ENCODE assay signal across 8 cellular contexts in genomic region chr3:30669360-30669934, GRCh38.
DNase-seq lines count a peak whose midpoint lies in the region; ATAC-seq, FAIRE-seq and TF ChIP-seq lines count a peak whose summit lies in the region.
"Not testable (repeated sequence)": the region's sequence is repeated elsewhere in the genome, so short reads cannot be mapped to it uniquely, and the experiment has no call there.

No MANE protein-coding gene starts in this region.

- not testable (repeated sequence) for H3K9me3 Mint-ChIP-seq in activated B cell treated with CpG ODN at 0.5 μM for 24 hours; activated T-helper 17 cell treated with anti-CD3 and anti-CD28 coated beads, Interleukin-2, amount 50 U/mL, for 72 hours; astrocyte (ENCODE audit: unreplicated experiment); stimulated activated naive B cell treated with anti-CD40 and anti-IgM and Interleukin-4, amounts not matched to agents 10 μg/mL and 1 μg/mL and 100 μg/mL, for 72 hours

- not testable (repeated sequence) for H3K27me3 Mint-ChIP-seq in activated B cell treated with CpG ODN at 0.5 μM for 24 hours; activated T-helper 17 cell treated with anti-CD3 and anti-CD28 coated beads, Interleukin-2, amount 50 U/mL, for 72 hours; astrocyte (ENCODE audit: low read depth, unreplicated experiment); stimulated activated naive B cell treated with anti-CD40 and anti-IgM and Interleukin-4, amounts not matched to agents 10 μg/mL and 1 μg/mL and 100 μg/mL, for 72 hours

- not testable (repeated sequence) for H3K4ac ChIP-seq in mesendoderm (ENCODE audit: low read depth, low read length)

- not testable (repeated sequence) for H2AK5ac ChIP-seq in mesendoderm (ENCODE audit: low read length)

- not testable (repeated sequence) for H3K9me3 ChIP-seq in BLaER1; OCI-LY7 (ENCODE audit: low read length); astrocyte (ENCODE audit: insufficient read depth, low read depth, low read length)

- DNase-seq in NAMALWA (ENCODE audit: low spot score): peak; percentile 49
- DNase-seq in OCI-LY7 (ENCODE audit: low spot score): peak; percentile 33
- DNase-seq in activated B cell treated with CpG ODN at 0.5 μM for 24 hours; astrocyte (ENCODE audit: low read depth); stimulated activated naive B cell treated with anti-CD40 and anti-IgM and Interleukin-4, amounts not matched to agents 10 μg/mL and 1 μg/mL and 100 μg/mL, for 72 hours: not testable (repeated sequence)
- peak; percentile 25 for DNase-seq in mesendoderm

- not testable (repeated sequence) for H2BK15ac ChIP-seq in mesendoderm (replicated peaks; ENCODE audit: low read depth)

- H3K27me3 ChIP-seq in BLaER1; astrocyte (ENCODE audit: insufficient read depth, low read length); mesendoderm (ENCODE audit: insufficient read depth, low read length, poor library complexity): not testable (repeated sequence)

- WGBS in mesendoderm (ENCODE audit: extremely low coverage, insufficient coverage, low lambda C conversion rate): no CpG with 5 or more reads among the region's 7 CpGs

- not testable (repeated sequence) for H3K4me2 ChIP-seq in BLaER1; OCI-LY7 (ENCODE audit: low read length); astrocyte (ENCODE audit: low read length); mesendoderm (ENCODE audit: low read length)

- CTCF ChIA-PET in OCI-LY7 (lab: Charles Lee; ENCODE audit: unreplicated experiment); activated B cell treated with CpG ODN at 0.5 μM for 24 hours (lab: Charles Lee): not testable (repeated sequence)

- not testable (repeated sequence) for TF ChIP-seq CTCF in OCI-LY7 (conservative IDR thresholded peaks at IDR 0.05; ENCODE audit: low read length); activated B cell treated with CpG ODN at 0.5 μM for 24 hours (IDR thresholded peaks at IDR 0.05); astrocyte (IDR thresholded peaks at IDR 0.05; ENCODE audit: insufficient read depth, low read depth, low read length)

- FAIRE-seq in astrocyte (lab: Jason Lieb, UNC): not testable (repeated sequence)

- H3K9ac ChIP-seq in BLaER1; astrocyte (ENCODE audit: low read length); mesendoderm (ENCODE audit: low read length): not testable (repeated sequence)

- H4K5ac ChIP-seq in mesendoderm (ENCODE audit: low read length): not testable (repeated sequence)

- H2AFZ ChIP-seq in OCI-LY7 (ENCODE audit: low read length); astrocyte (ENCODE audit: low read depth, low read length): not testable (repeated sequence)

- not testable (repeated sequence) for H2BK5ac ChIP-seq in mesendoderm (ENCODE audit: low read length)

- H2BK120ac ChIP-seq in mesendoderm (ENCODE audit: low read depth, low read length): not testable (repeated sequence)

- H3K36me3 Mint-ChIP-seq in activated B cell treated with CpG ODN at 0.5 μM for 24 hours (ENCODE audit: low read depth) (peaks cover 79% of the 10 kb centered on the region), astrocyte (ENCODE audit: low read depth, unreplicated experiment) (peaks cover 21% of the 10 kb centered on the region)
- peaks cover 95% of the 10 kb centered on the region for H3K36me3 Mint-ChIP-seq in activated T-helper 17 cell treated with anti-CD3 and anti-CD28 coated beads, Interleukin-2, amount 50 U/mL, for 72 hours (ENCODE audit: low read depth)
- peaks cover 48 to 66% of the 10 kb centered on the region in 2 donors for H3K36me3 Mint-ChIP-seq in stimulated activated naive B cell treated with anti-CD40 and anti-IgM and Interleukin-4, amounts not matched to agents 10 μg/mL and 1 μg/mL and 100 μg/mL, for 72 hours

- not testable (repeated sequence) for H3K4me3 ChIP-seq in BLaER1; OCI-LY7 (ENCODE audit: low read depth, low read length, poor library complexity, severe bottlenecking); astrocyte (ENCODE audit: insufficient read depth, low read depth, low read length); mesendoderm (ENCODE audit: low read length)

- peak overlapping the region; percentile 85 for H3K27ac Mint-ChIP-seq in activated B cell treated with CpG ODN at 0.5 μM for 24 hours
- H3K27ac Mint-ChIP-seq in activated T-helper 17 cell treated with anti-CD3 and anti-CD28 coated beads, Interleukin-2, amount 50 U/mL, for 72 hours: peak overlapping the region; percentile 84
- H3K27ac Mint-ChIP-seq in astrocyte (ENCODE audit: unreplicated experiment): peak overlapping the region; percentile 54
- H3K27ac Mint-ChIP-seq in stimulated activated naive B cell treated with anti-CD40 and anti-IgM and Interleukin-4, amounts not matched to agents 10 μg/mL and 1 μg/mL and 100 μg/mL, for 72 hours: peak overlapping the region; percentile 70

- POLR2A ChIA-PET in OCI-LY7 (lab: Charles Lee): interaction anchor here (0.7 to 1.4 kb wide), 5 partner anchors 10 to 346 kb away, joined by 3 to 5 read pairs (median 3); no protein-coding TSS in a partner anchor
- POLR2A ChIA-PET in activated B cell treated with CpG ODN at 0.5 μM for 24 hours (lab: Charles Lee): interaction anchor here (0.6 to 1.7 kb wide), 9 partner anchors 10 to 127 kb away, joined by 3 to 10 read pairs (median 4); partner anchors contain the start of gene TGFBR2

- H3K79me1 ChIP-seq in mesendoderm (ENCODE audit: low read length): not testable (repeated sequence)

- H3K56ac ChIP-seq in mesendoderm (ENCODE audit: low read length): not testable (repeated sequence)

- H3K4me1 ChIP-seq in BLaER1 (peaks cover 61% of the 10 kb centered on the region), OCI-LY7 (ENCODE audit: insufficient read depth, low read length, poor library complexity, severe bottlenecking) (peaks cover 23% of the 10 kb centered on the region), astrocyte (ENCODE audit: insufficient read depth, low read length) (peaks cover 13% of the 10 kb centered on the region)
- H3K4me1 ChIP-seq in mesendoderm (ENCODE audit: control insufficient read depth, low read depth, low read length): not testable (repeated sequence)

- peaks cover 91% of the 10 kb centered on the region for H3K4me1 Mint-ChIP-seq in activated B cell treated with CpG ODN at 0.5 μM for 24 hours
- H3K4me1 Mint-ChIP-seq in activated T-helper 17 cell treated with anti-CD3 and anti-CD28 coated beads, Interleukin-2, amount 50 U/mL, for 72 hours: peaks cover 58% of the 10 kb centered on the region
- H3K4me1 Mint-ChIP-seq in astrocyte (ENCODE audit: low read depth, unreplicated experiment): peaks cover 31% of the 10 kb centered on the region
- H3K4me1 Mint-ChIP-seq in stimulated activated naive B cell treated with anti-CD40 and anti-IgM and Interleukin-4, amounts not matched to agents 10 μg/mL and 1 μg/mL and 100 μg/mL, for 72 hours: peaks cover 41 to 90% of the 10 kb centered on the region in 2 donors

- H3K9me2 ChIP-seq in OCI-LY7 (ENCODE audit: insufficient read depth, low read length): not testable (repeated sequence)

- H4K20me1 ChIP-seq in BLaER1: peaks cover 73% of the 10 kb centered on the region
- H4K20me1 ChIP-seq in OCI-LY7 (ENCODE audit: insufficient read depth, low read length); astrocyte (ENCODE audit: insufficient read depth, low read length): not testable (repeated sequence)

- peak overlapping the region; percentile 16 for H3K4me3 Mint-ChIP-seq in activated B cell treated with CpG ODN at 0.5 μM for 24 hours
- H3K4me3 Mint-ChIP-seq in activated T-helper 17 cell treated with anti-CD3 and anti-CD28 coated beads, Interleukin-2, amount 50 U/mL, for 72 hours: peak overlapping the region; percentile 67
- not testable (repeated sequence) for H3K4me3 Mint-ChIP-seq in astrocyte (ENCODE audit: unreplicated experiment)
- H3K4me3 Mint-ChIP-seq in stimulated activated naive B cell treated with anti-CD40 and anti-IgM and Interleukin-4, amounts not matched to agents 10 μg/mL and 1 μg/mL and 100 μg/mL, for 72 hours: peak overlapping the region in 1 of 2 donors; percentile 14

- intact Hi-C loops in OCI-LY7 (cut with micrococcal nuclease; ENCODE audit: unreplicated experiment); activated B cell treated with CpG ODN at 0.5 μM for 24 hours (cut with micrococcal nuclease): not testable (repeated sequence)

- not testable (repeated sequence) for BruUV-seq in OCI-LY7 (replicated peaks; lab: Mats Ljungman, UMichigan)

- not testable (repeated sequence) for H3K18ac ChIP-seq in mesendoderm (ENCODE audit: low read length)

- 0 out of 2 replicates have a peak overlapping the region, but pooled peaks have one; percentile 11 for H3K27ac ChIP-seq in BLaER1
- not testable (repeated sequence) for H3K27ac ChIP-seq in OCI-LY7 (ENCODE audit: low read depth, low read length, poor library complexity, severe bottlenecking); astrocyte (ENCODE audit: low read depth, low read length); mesendoderm (ENCODE audit: low read depth, low read length)

- not testable (repeated sequence) for H3K79me2 ChIP-seq in OCI-LY7 (ENCODE audit: insufficient read depth, low read depth, low read length); mesendoderm (ENCODE audit: control insufficient read depth, insufficient read depth, low read length)
- peaks cover 50% of the 10 kb centered on the region for H3K79me2 ChIP-seq in astrocyte (ENCODE audit: insufficient read depth, low read length)

- not testable (repeated sequence) for H4K8ac ChIP-seq in mesendoderm (ENCODE audit: low read depth, low read length)

- H3K36me3 ChIP-seq in BLaER1 (peaks cover 77% of the 10 kb centered on the region), OCI-LY7 (ENCODE audit: insufficient read depth, low read length) (peaks cover 81% of the 10 kb centered on the region), astrocyte (ENCODE audit: insufficient read depth, low read length) (peaks cover 47% of the 10 kb centered on the region)
- H3K36me3 ChIP-seq in mesendoderm (ENCODE audit: control insufficient read depth, insufficient read depth, low read length): not testable (repeated sequence)

- peak; percentile 59 for ATAC-seq in activated B cell treated with CpG ODN at 0.5 μM for 24 hours (ENCODE audit: low read depth)
- not testable (repeated sequence) for ATAC-seq in activated T-helper 17 cell treated with anti-CD3 and anti-CD28 coated beads, Interleukin-2, amount 50 U/mL, for 72 hours (replicated peaks)
- ATAC-seq in stimulated activated naive B cell treated with anti-CD40 and anti-IgM and Interleukin-4, amounts not matched to agents 10 μg/mL and 1 μg/mL and 100 μg/mL, for 72 hours (replicated peaks): peak; percentile 44 to 52

- not testable (repeated sequence) for H3K23ac ChIP-seq in mesendoderm (ENCODE audit: low read length)
